26 cellular contexts compared by ENCODE assay signal in the genomic region with DNA sequence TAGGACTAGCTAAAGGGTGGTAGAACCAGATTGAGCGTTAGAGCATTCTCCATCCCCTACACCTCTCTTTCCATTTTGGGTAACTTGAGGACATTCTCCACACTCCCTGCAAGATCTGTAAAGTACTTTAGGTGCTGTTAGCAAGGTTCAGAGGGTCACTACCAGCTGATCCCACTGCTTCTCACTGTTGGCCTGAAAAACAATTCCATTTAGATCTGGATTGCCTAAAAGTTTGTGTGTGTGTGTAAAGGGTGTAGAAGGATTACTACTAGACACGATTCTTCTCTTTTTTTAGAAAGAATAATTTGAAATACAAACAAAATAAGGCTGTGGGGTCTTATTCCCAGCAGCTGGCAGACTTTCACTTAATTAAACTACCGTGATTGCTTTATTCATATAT.
DNase-seq lines count a peak whose midpoint lies in the region; ATAC-seq and TF ChIP-seq lines count a peak whose summit lies in the region.
"Had no signal": no experiment of that assay in that cellular context is flagged by ENCODE, and none has a peak within 500 bp of the region (broad histone marks: within the 10 kb centered on the region; RNA-seq: fewer than 3 reads in every experiment).

No MANE protein-coding gene starts in this region.

- ATAC-seq in Right ventricle myocardium superior (ENCODE audit: poor library complexity) (no peak), psoas muscle (peak in 2 of 4 donors; percentile 13 to 40), GM18502 (IDR thresholded peaks at IDR 0.05; ENCODE audit: poor library complexity, unreplicated experiment) (no peak)

- H3K9me3 ChIP-seq in left ventricle myocardium inferior (replicated peaks), result peaks cover 4% of the 10 kb centered on the region
- no peaks in the 10 kb centered on the region for H3K9me3 ChIP-seq in psoas muscle
- H3K9me3 ChIP-seq: BLaER1, SK-N-SH had no signal

- intact Hi-C loops in left ventricle myocardium inferior (cut with micrococcal nuclease) (no loop called here), Right ventricle myocardium superior (cut with DNase I) (no loop called here), psoas muscle (cut with DNase I) (loop anchor here in 1 of 2 donors (5.0 kb wide), 1 partner anchor 38 kb away; no protein-coding TSS in a partner anchor)

- H3K4me3 Mint-ChIP-seq in type B pancreatic cell, result peak overlapping the region; percentile 7
- H3K4me3 Mint-ChIP-seq: CD4-positive, alpha-beta T cell had no signal

- no peak overlapping the region for H3K4me3 ChIP-seq in left ventricle myocardium inferior
- H3K4me3 ChIP-seq in psoas muscle, result peak overlapping the region; percentile 35
- H3K4me3 ChIP-seq: BLaER1, MG63, PC-9 had no signal

- DNase-seq in left ventricle myocardium inferior (no peak), Right ventricle myocardium superior (no peak), fibroblast of the conjunctiva (ENCODE audit: low read depth) (peak; percentile 22), psoas muscle (no peak), type B pancreatic cell (ENCODE audit: extremely low spot score, unreplicated experiment) (no peak), foreskin melanocyte (no peak), NCI-H1436 (lab: John Stamatoyannopoulos, UW) (no peak)
- DNase-seq: ACHN; CD4-positive, alpha-beta T cell; COR-L47; DMS79; HCEC 1CT; Kasumi-1; MG63; NCI-H1417 treated with DMSO at 0.1 percent for 48 hours; NCI-H1930; NCI-H2227 treated with DMSO at 0.1 percent for 48 hours; NCI-H510A treated with DMSO at 0.1 percent for 48 hours; NCI-H748 treated with DMSO at 0.1 percent for 48 hours; RPMI8226; SIG-M5; SK-N-SH had no signal

- H3K27ac ChIP-seq in left ventricle myocardium inferior (replicated peaks), result peak overlapping the region; percentile 62
- H3K27ac ChIP-seq in psoas muscle, result peak overlapping the region; percentile 56
- H3K27ac ChIP-seq: 22Rv1, BLaER1, PC-9 had no signal

- H3K27me3 Mint-ChIP-seq in type B pancreatic cell, result no peaks in the 10 kb centered on the region
- H3K27me3 Mint-ChIP-seq: CD4-positive, alpha-beta T cell had no signal

- H3K36me3 Mint-ChIP-seq in type B pancreatic cell, result no peaks in the 10 kb centered on the region

- WGBS in psoas muscle, 3 donors, result 39 to 54% (median 43%) methylated on average over 3 of the region's 3 CpGs

- no peak for TF ChIP-seq CTCF in left ventricle myocardium inferior (IDR thresholded peaks at IDR 0.05; ENCODE audit: borderline replicate concordance)
- no peak for TF ChIP-seq CTCF in psoas muscle (IDR thresholded peaks at IDR 0.05)
- no peak for TF ChIP-seq CTCF in type B pancreatic cell (conservative IDR thresholded peaks at IDR 0.05)

- H3K27ac Mint-ChIP-seq in type B pancreatic cell, result no peak overlapping the region
- H3K27ac Mint-ChIP-seq: CD4-positive, alpha-beta T cell had no signal

- H3K4me1 ChIP-seq in left ventricle myocardium inferior (peaks cover 48% of the 10 kb centered on the region), psoas muscle (peaks cover 34% of the 10 kb centered on the region)

- H3K36me3 ChIP-seq in left ventricle myocardium inferior (no peaks in the 10 kb centered on the region), psoas muscle (ENCODE audit: insufficient read depth in 1 of 2, low read depth in 1 of 2) (no peaks in the 10 kb centered on the region)
- H3K36me3 ChIP-seq: BLaER1, MG63 had no signal

- H3K4me1 Mint-ChIP-seq in type B pancreatic cell (ENCODE audit: unreplicated experiment), result peaks cover 21% of the 10 kb centered on the region

- no peaks in the 10 kb centered on the region for H3K9me3 Mint-ChIP-seq in type B pancreatic cell
- H3K9me3 Mint-ChIP-seq: CD4-positive, alpha-beta T cell had no signal

- H3K27me3 ChIP-seq in left ventricle myocardium inferior (ENCODE audit: low read depth) (no peaks in the 10 kb centered on the region), psoas muscle (ENCODE audit: insufficient read depth in 3 of 3, low read length in 2 of 3) (no peaks in the 10 kb centered on the region)
- H3K27me3 ChIP-seq: BLaER1, MG63 had no signal
